ENCODE assay signal across 8 cellular contexts in the genomic region with DNA sequence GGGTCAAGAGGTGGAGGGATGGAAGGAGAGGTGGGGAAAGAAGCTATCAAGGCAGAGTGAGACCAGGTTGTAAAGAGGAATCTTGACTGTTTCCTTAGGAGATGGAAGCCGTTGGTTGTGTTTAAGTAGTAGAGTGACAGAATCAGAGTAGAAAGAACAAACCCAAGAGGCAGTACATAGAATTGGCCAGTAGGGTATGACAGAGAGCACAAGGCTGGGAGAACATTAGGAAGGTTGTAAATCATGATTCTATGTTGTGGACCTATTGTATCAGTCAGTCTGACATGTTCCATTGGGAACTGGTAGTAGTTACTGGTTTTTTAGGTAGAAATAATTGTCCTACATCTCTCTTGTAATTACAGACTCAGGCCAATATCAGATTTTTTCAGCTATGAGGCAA.
DNase-seq lines count a peak whose midpoint lies in the region; ATAC-seq and TF ChIP-seq lines count a peak whose summit lies in the region.

No MANE protein-coding gene starts in this region.

- 56% methylated on average over 1 of the region's 1 CpG for WGBS in hepatocyte (ENCODE audit: low lambda C conversion rate, missing lambda C conversion rate)

- no peaks in the 10 kb centered on the region for H4K20me1 ChIP-seq in hepatocyte (ENCODE audit: insufficient read depth, poor library complexity, severe bottlenecking)

- no peaks in the 10 kb centered on the region for H3K27me3 ChIP-seq in hepatocyte

- no peak overlapping the region for H2AFZ ChIP-seq in hepatocyte

- H3K36me3 ChIP-seq in hepatocyte (replicated peaks; ENCODE audit: insufficient read depth, low read depth) = no peaks in the 10 kb centered on the region

- H3K79me2 ChIP-seq in hepatocyte = no peaks in the 10 kb centered on the region

- H3K4me1 ChIP-seq in hepatocyte (ENCODE audit: insufficient read depth) = no peaks in the 10 kb centered on the region

- no peaks in the 10 kb centered on the region for H3K9me2 ChIP-seq in hepatocyte (replicated peaks; ENCODE audit: insufficient read depth)

- peak; percentile 35 for TF ChIP-seq CTCF in hepatocyte (IDR thresholded peaks at IDR 0.05; ENCODE audit: poor library complexity)

- ATAC-seq in GM18907 (IDR thresholded peaks at IDR 0.05; ENCODE audit: unreplicated experiment) (peak; percentile 87), HG03442 (IDR thresholded peaks at IDR 0.05; ENCODE audit: unreplicated experiment) (peak; percentile 93)

- DNase-seq in ACHN (peak; percentile 35), SK-N-DZ (ENCODE audit: low spot score) (peak; percentile 20), hepatocyte (ENCODE audit: low spot score) (peak; percentile 46), putamen (ENCODE audit: low spot score) (no peak), HPDE6-E6E7 (ENCODE audit: extremely low spot score) (no peak), substantia nigra (lab: John Stamatoyannopoulos, UW) (no peak)

- no peaks in the 10 kb centered on the region for H3K9me3 ChIP-seq in hepatocyte (ENCODE audit: low read depth)

- in situ Hi-C loops in ACHN (cut with HindIII; ENCODE audit: low pct_ligation_motif_present, low pct_unique_long_range_greater_than_20kb, low sequenced_read_pairs) = no loop called here

- H3K4me3 ChIP-seq in hepatocyte = no peak overlapping the region

- H3K27ac ChIP-seq in hepatocyte = no peak overlapping the region
- no peak overlapping the region for H3K27ac ChIP-seq in substantia nigra (ENCODE audit: low read depth, low read length, poor library complexity, severe bottlenecking)

- H3K4me2 ChIP-seq in hepatocyte = no peak overlapping the region

Comparison
In these comparisons a context has a peak if more than half of its experiments do, and no peak if none do; other contexts are left out.
1. DNase-seq: peak in ACHN (single experiment), SK-N-DZ (single experiment) and hepatocyte (single experiment); none in putamen (single experiment), HPDE6-E6E7 (single experiment) and substantia nigra (0 of 49).